In genomic region chr14:23056956-23057756, GRCh38 we compare ENCODE assay signal across 9 cellular contexts. TPM values are rescaled to one million over a fixed set of nuclear protein-coding genes. Genes with fewer than 3 reads are reported as not detected.
DNase-seq lines count a peak whose midpoint lies in the region; ATAC-seq, FAIRE-seq and TF ChIP-seq lines count a peak whose summit lies in the region.
"Had no signal": no experiment of that assay in that cellular context is flagged by ENCODE, and none has a peak within 500 bp of the region (broad histone marks: within the 10 kb centered on the region; RNA-seq: fewer than 3 reads in every experiment).

Gene CDH24, minus strand, starts transcription at chr14:23057520. Its CDS starts 1,787 bp downstream, at chr14:23055733.

- H3K4me3 ChIP-seq in bronchial epithelial cell (ENCODE audit: low read depth, low read length) (peak within 1 kb of the TSS; percentile 45), kidney epithelial cell (ENCODE audit: low read depth, low read length) (peak within 1 kb of the TSS; percentile 49)

- peaks cover 16% of the 10 kb centered on the region for H3K36me3 ChIP-seq in bronchial epithelial cell (ENCODE audit: control insufficient read depth, insufficient read depth, low read length)
- peaks cover 3% of the 10 kb centered on the region for H3K36me3 ChIP-seq in kidney epithelial cell (ENCODE audit: control insufficient read depth, insufficient read depth, low read length)

- TF ChIP-seq CTCF in bronchial epithelial cell (IDR thresholded peaks at IDR 0.05; ENCODE audit: insufficient read depth, low read length, severe bottlenecking) (no peak), kidney epithelial cell (IDR thresholded peaks at IDR 0.05; ENCODE audit: insufficient read depth, low read length, poor library complexity, severe bottlenecking) (no peak)

- peak; percentile 35 for ATAC-seq in HG02840 (IDR thresholded peaks at IDR 0.05; ENCODE audit: low FRiP score, unreplicated experiment)
- no peak for ATAC-seq in HG03378 (IDR thresholded peaks at IDR 0.05; ENCODE audit: unreplicated experiment)

- FAIRE-seq in bronchial epithelial cell (lab: Jason Lieb, UNC): no peak
- FAIRE-seq: colon had no signal

- no peaks in the 10 kb centered on the region for H3K27me3 ChIP-seq in bronchial epithelial cell (ENCODE audit: control insufficient read depth, insufficient read depth, low read length)
- H3K27me3 ChIP-seq in kidney epithelial cell (ENCODE audit: control insufficient read depth, insufficient read depth, low read length): no peaks in the 10 kb centered on the region

- peak; percentile 91 for DNase-seq in GM03348 (ENCODE audit: low spot score)
- DNase-seq in T follicular helper cell (ENCODE audit: low read depth): peak; percentile 59
- DNase-seq in bronchial epithelial cell (ENCODE audit: low read depth): peak; percentile 36
- DNase-seq in kidney epithelial cell (ENCODE audit: low read depth): no peak
- peak; percentile 66 for DNase-seq in stimulated activated CD4-positive, alpha-beta T cell treated with anti-CD3 and anti-CD28 coated beads, Interleukin-2, amount 100 ng/mL, for 4 hours (ENCODE audit: low read depth)
- no peak for DNase-seq in cerebellar nuclear complex (lab: John Stamatoyannopoulos, UW)

RNA-seq across cellular contexts. Expression of gene CDH24, which starts in this region (rescaled TPM):
- total RNA-seq in bronchial epithelial cell: 2.7 and 2.9 TPM in 2 replicates
- total RNA-seq in kidney epithelial cell: 5.9 and 7.0 TPM in 2 replicates

Comparison
In these comparisons a context has a peak if more than half of its experiments do, and no peak if none do; other contexts are left out.
1. DNase-seq: peak in GM03348 (single experiment), T follicular helper cell (single experiment), bronchial epithelial cell (single experiment) and stimulated activated CD4-positive, alpha-beta T cell treated with anti-CD3 and anti-CD28 coated beads, Interleukin-2, amount 100 ng/mL, for 4 hours (single experiment); none in kidney epithelial cell (single experiment) and cerebellar nuclear complex (0 of 2).